14 cellular contexts compared by ENCODE assay signal in genomic region chr22:31104869-31105268, GRCh38. TPM values are rescaled to one million over a fixed set of nuclear protein-coding genes. Genes with fewer than 3 reads are reported as not detected.
DNase-seq lines count a peak whose midpoint lies in the region; ATAC-seq and TF ChIP-seq lines count a peak whose summit lies in the region.
"Had no signal": no experiment of that assay in that cellular context is flagged by ENCODE, and none has a peak within 500 bp of the region (broad histone marks: within the 10 kb centered on the region; RNA-seq: fewer than 3 reads in every experiment).

No MANE protein-coding gene starts in this region.

- WGBS in H9 (ENCODE audit: extremely low coverage, insufficient read length, low lambda C conversion rate): no CpG with 5 or more reads among the region's 35 CpGs
- WGBS in mammary epithelial cell (ENCODE audit: low coverage, missing lambda C conversion rate): 43% methylated on average over 14 of the region's 35 CpGs
- WGBS in spleen, 5 donors: 36 to 80% (median 63%) methylated on average over 16 to 35 of the region's 35 CpGs

- no peak overlapping the region for H2AK5ac ChIP-seq in H9 (ENCODE audit: insufficient read length, low read length)

- no peak overlapping the region for H2BK15ac ChIP-seq in H9 (ENCODE audit: low read depth, low read length)

- no TSS peak for BruUV-seq in mammary epithelial cell (replicated peaks; lab: Mats Ljungman, UMichigan)

- H3K18ac ChIP-seq in H9 (ENCODE audit: insufficient read length, low read depth, low read length): no peak overlapping the region

- no peaks in the 10 kb centered on the region for H3K9me3 ChIP-seq in H9 (ENCODE audit: control insufficient read depth, low read depth, low read length)
- H3K9me3 ChIP-seq in mammary epithelial cell (replicated peaks; ENCODE audit: insufficient read depth, low read length): no peaks in the 10 kb centered on the region
- no peaks in the 10 kb centered on the region for H3K9me3 ChIP-seq in spleen

- dilution Hi-C loops in mammary epithelial cell (cut with HindIII; ENCODE audit: low sequenced_read_pairs): no loop called here

- H3K4me2 ChIP-seq in H9 (ENCODE audit: insufficient read depth, insufficient read length, low read length): peak overlapping the region; percentile 0
- H3K4me2 ChIP-seq in mammary epithelial cell (ENCODE audit: insufficient read depth, low read depth, low read length): no peak overlapping the region

- no peak overlapping the region for H3K56ac ChIP-seq in H9 (ENCODE audit: insufficient read length, low read depth, low read length)

- H3K9me3 Mint-ChIP-seq in H9: 0 out of 5 replicates have a peak, but pooled peaks cover 0 to 2% of the 10 kb centered on the region in 2 experiments
- H3K9me3 Mint-ChIP-seq in effector memory CD8-positive, alpha-beta T cell: no peaks in the 10 kb centered on the region

- H3K14ac ChIP-seq in H9 (ENCODE audit: insufficient read depth, low read length): no peak overlapping the region

- H3K27me3 Mint-ChIP-seq in H9 (ENCODE audit: low read depth): peaks cover 27% of the 10 kb centered on the region
- no peaks in the 10 kb centered on the region for H3K27me3 Mint-ChIP-seq in effector memory CD8-positive, alpha-beta T cell

- H2BK120ac ChIP-seq in H9 (ENCODE audit: low read depth, low read length, poor library complexity, severe bottlenecking): no peak overlapping the region

- H3K4me3 Mint-ChIP-seq in H9: no peak overlapping the region
- H3K4me3 Mint-ChIP-seq in effector memory CD8-positive, alpha-beta T cell: no peak overlapping the region

- intact Hi-C loops in mammary epithelial cell (cut with micrococcal nuclease): loop anchor here (5.0 kb wide), 2 partner anchors 107 to 297 kb away; partner anchors contain the start of gene LIMK2
- intact Hi-C loops in spleen (cut with DNase I; ENCODE audit: low total_unique reads): no loop called here

- no peak overlapping the region for H3K27ac Mint-ChIP-seq in H9
- no peak overlapping the region for H3K27ac Mint-ChIP-seq in effector memory CD8-positive, alpha-beta T cell

- H4K8ac ChIP-seq in H9 (replicated peaks; ENCODE audit: insufficient read length, low read depth, low read length): no peak overlapping the region

- CTCF ChIA-PET in mammary epithelial cell (lab: Charles Lee; ENCODE audit: low non-redundant PET): no interaction called here

- DNase-seq in H9 (peak; percentile 90), mammary epithelial cell (no peak), iPS-NIHi7 (ENCODE audit: extremely low spot score) (peak; percentile 87), spleen (peak; percentile 69), left lobe of liver (ENCODE audit: low spot score) (no peak), NOMO-1 (lab: John Stamatoyannopoulos, UW; ENCODE audit: unreplicated experiment in 2 of 2) (no peak), NCI-H2107 (lab: John Stamatoyannopoulos, UW) (no peak)
- no peak for DNase-seq in effector memory CD8-positive, alpha-beta T cell
- DNase-seq: activated naive CD4-positive, alpha-beta T cell treated with anti-CD3 and anti-CD28 coated beads, Interleukin-2, amount 50 U/mL, for 16 hours; DMS79; NCI-H2081; SHP77 had no signal

- H3K79me2 ChIP-seq in H9 (ENCODE audit: insufficient read depth, low read length) (no peaks in the 10 kb centered on the region), mammary epithelial cell (ENCODE audit: insufficient read depth, low read length) (no peaks in the 10 kb centered on the region)

- no peaks in the 10 kb centered on the region for H3K79me1 ChIP-seq in H9 (ENCODE audit: insufficient read depth, low read depth, low read length, poor library complexity, severe bottlenecking)

- peaks cover 12 to 30% of the 10 kb centered on the region in 2 experiments for H3K4me1 Mint-ChIP-seq in H9
- peaks cover 22 to 23% of the 10 kb centered on the region in 2 donors for H3K4me1 Mint-ChIP-seq in effector memory CD8-positive, alpha-beta T cell (ENCODE audit: low read depth in 2 of 2)

- H3K27ac ChIP-seq in H9 (ENCODE audit: insufficient read length, low read depth, low read length): no peak overlapping the region
- H3K27ac ChIP-seq in mammary epithelial cell (ENCODE audit: insufficient read depth, low read depth, low read length): no peak overlapping the region
- peak overlapping the region in 4 of 8 donors; percentile 1 to 87 (median 49) for H3K27ac ChIP-seq in spleen

- H3K27me3 ChIP-seq in H9 (ENCODE audit: insufficient read depth, low read length) (peaks cover 12% of the 10 kb centered on the region; the same call in 1 of the 2 replicates), mammary epithelial cell (ENCODE audit: insufficient read depth, low read length) (no peaks in the 10 kb centered on the region), spleen (replicated peaks in 1 of 7) (no peaks in the 10 kb centered on the region)

- H3K9ac ChIP-seq in H9 (ENCODE audit: extremely low read depth, insufficient read length, low read length): no peak overlapping the region
- H3K9ac ChIP-seq in mammary epithelial cell (ENCODE audit: insufficient read depth, low read length): no peak overlapping the region

- no peak overlapping the region for H4K91ac ChIP-seq in H9 (ENCODE audit: insufficient read length, low read depth, low read length)

- no peak overlapping the region for H3T11ph ChIP-seq in H9 (ENCODE audit: low read length)

- no peak overlapping the region for H2BK5ac ChIP-seq in H9 (ENCODE audit: insufficient read length, low read length)

- H4K5ac ChIP-seq in H9 (ENCODE audit: insufficient read length, low read depth, low read length): no peak overlapping the region

- H3K23ac ChIP-seq in H9 (ENCODE audit: insufficient read length, low read depth, low read length): no peak overlapping the region

- TF ChIP-seq CTCF in H9 (conservative IDR thresholded peaks at IDR 0.05) (peak; percentile 95), mammary epithelial cell (conservative IDR thresholded peaks at IDR 0.05 in 1 of 2, IDR thresholded peaks at IDR 0.05 in 1 of 2; ENCODE audit: extremely low read depth in 1 of 2, insufficient read depth in 1 of 2, low read depth in 1 of 2, low read length in 2 of 2) (peak; percentile 20 to 41), spleen (IDR thresholded peaks at IDR 0.05 in 8 of 11, conservative IDR thresholded peaks at IDR 0.05 in 3 of 11) (peak in 3 of 11 experiments; percentile 8 to 20 (median 19))

- H3K4me1 ChIP-seq in H9 (ENCODE audit: insufficient read depth, low read length) (no peaks in the 10 kb centered on the region), mammary epithelial cell (ENCODE audit: insufficient read depth, low read length) (peaks cover 7% of the 10 kb centered on the region), spleen (peaks cover 5 to 37% (median 28%) of the 10 kb centered on the region in 6 donors)

- no peak overlapping the region for H2BK20ac ChIP-seq in H9 (ENCODE audit: low read depth, low read length, poor library complexity, severe bottlenecking)

- no peak for TF ChIP-seq POLR2A in spleen (IDR thresholded peaks at IDR 0.05)

- H3K4ac ChIP-seq in H9 (ENCODE audit: low read depth, low read length): no peak overlapping the region

- H3K36me3 ChIP-seq in mammary epithelial cell (ENCODE audit: insufficient read depth, low read length): peaks cover 13% of the 10 kb centered on the region
- peaks cover 0 to 53% (median 12%) of the 10 kb centered on the region in 6 donors for H3K36me3 ChIP-seq in spleen

- no peak overlapping the region for H2BK12ac ChIP-seq in H9 (ENCODE audit: insufficient read length, low read depth, low read length)

- no peak overlapping the region for H2AFZ ChIP-seq in H9 (ENCODE audit: low read length)
- no peak overlapping the region for H2AFZ ChIP-seq in mammary epithelial cell (ENCODE audit: low read depth, low read length)

- H4K20me1 ChIP-seq in H9 (ENCODE audit: control insufficient read depth, insufficient read depth, insufficient read length) (no peaks in the 10 kb centered on the region), mammary epithelial cell (ENCODE audit: insufficient read depth, low read length) (no peaks in the 10 kb centered on the region)

- peaks cover 8% of the 10 kb centered on the region for H3K23me2 ChIP-seq in H9 (ENCODE audit: insufficient read length, low read depth, low read length, poor library complexity, severe bottlenecking)

- H3K36me3 Mint-ChIP-seq in H9 (ENCODE audit: insufficient read depth in 1 of 3, low read depth in 3 of 3): peaks cover 0 to 1% (median 0%) of the 10 kb centered on the region in 3 experiments; a peak in 2 of 7 replicates
- H3K36me3 Mint-ChIP-seq in effector memory CD8-positive, alpha-beta T cell (ENCODE audit: insufficient read depth): peaks cover 11% of the 10 kb centered on the region

- ATAC-seq in effector memory CD8-positive, alpha-beta T cell (replicated peaks): no peak
- no peak for ATAC-seq in left lobe of liver

- H3K4me3 ChIP-seq in mammary epithelial cell (replicated peaks in 1 of 3; ENCODE audit: insufficient read depth in 1 of 3, low read depth in 2 of 3, low read length in 3 of 3) (no peak overlapping the region), spleen (peak overlapping the region in 1 of 8 donors; percentile 78)

- in situ Hi-C loops in mammary epithelial cell (cut with MboI; ENCODE audit: low sequenced_read_pairs in 2 of 2): no loop called here

RNA-seq across cellular contexts. Expression of gene SELENOM, which starts 2.5 kb away (rescaled TPM):
- 18.6 and 20.1 TPM in 2 replicates for total RNA-seq in H9 (2021)
- total RNA-seq in mammary epithelial cell: 10 to 100 TPM; 24.6 to 38.7 TPM
- polyA plus RNA-seq in mammary epithelial cell: 21.8 TPM
- 4.7 TPM for polyA minus RNA-seq in mammary epithelial cell
- 10 to 100 TPM; 47.0 to 74.4 (median 66.7) TPM for total RNA-seq in spleen
- polyA plus RNA-seq in spleen: 100 to 1,000 TPM; 119 to 151 (median 138) TPM
- 7.0 TPM for total RNA-seq in left lobe of liver

RNA-seq across cellular contexts. Expression of gene INPP5J, which starts 17.9 kb away (rescaled TPM):
- total RNA-seq in H9 (2021) (4.7 and 4.9 TPM in 2 replicates), mammary epithelial cell (1 to 10 TPM in 1 of 2 donors, under 1 TPM in 1; 0.50 to 2.7 TPM), spleen (under 1 TPM in 5 of 7 donors, not detected in 2; 0.23 to 0.87 (median 0.60) TPM), left lobe of liver (0.25 TPM)
- polyA plus RNA-seq in mammary epithelial cell (0.37 TPM), spleen (under 1 TPM; 0.14 to 0.51 (median 0.33) TPM)
- 2.4 TPM for polyA minus RNA-seq in mammary epithelial cell

RNA-seq across cellular contexts. Expression of gene SMTN, which starts 23.8 kb away (rescaled TPM):
- total RNA-seq in H9 (2021) (21.1 and 23.4 TPM in 2 replicates), mammary epithelial cell (100 to 1,000 TPM in 1 of 2 donors, 10 to 100 TPM in 1; 79.9 to 363 TPM), spleen (100 to 1,000 TPM; 124 to 230 (median 159) TPM), left lobe of liver (20.9 TPM)
- polyA plus RNA-seq in mammary epithelial cell (138 TPM), spleen (10 to 100 TPM; 21.2 to 88.9 (median 47.0) TPM)
- 148 TPM for polyA minus RNA-seq in mammary epithelial cell

RNA-seq across cellular contexts. Expression of gene PLA2G3, which starts 35.4 kb away (rescaled TPM):
- 8.2 and 8.3 TPM in 2 replicates for total RNA-seq in H9 (2021)
- not detected for total RNA-seq in mammary epithelial cell
- polyA plus RNA-seq in mammary epithelial cell: not detected
- polyA minus RNA-seq in mammary epithelial cell: not detected
- total RNA-seq in spleen: not detected
- polyA plus RNA-seq in spleen: not detected
- not detected for total RNA-seq in left lobe of liver
- total RNA-seq: HT-29, lung microvascular endothelial cell had no signal

RNA-seq across cellular contexts. Expression of gene RNF185, which starts 55.1 kb away (rescaled TPM):
- 21.3 and 24.3 TPM in 2 replicates for total RNA-seq in H9 (2021)
- total RNA-seq in mammary epithelial cell: 10 to 100 TPM; 29.2 to 47.3 TPM
- polyA plus RNA-seq in mammary epithelial cell: 26.3 TPM
- 18.2 TPM for polyA minus RNA-seq in mammary epithelial cell
- 10 to 100 TPM; 22.6 to 28.5 (median 25.7) TPM for total RNA-seq in spleen
- 10 to 100 TPM; 12.4 to 19.3 (median 12.5) TPM for polyA plus RNA-seq in spleen
- total RNA-seq in left lobe of liver: 33.5 TPM

Comparison
In these comparisons a context has a peak if more than half of its experiments do, and no peak if none do; other contexts are left out.
1. DNase-seq: peak in H9 (single experiment), iPS-NIHi7 (single experiment) and spleen (single experiment); none in mammary epithelial cell (single experiment), effector memory CD8-positive, alpha-beta T cell (0 of 3), left lobe of liver (single experiment), NOMO-1 (0 of 2) and NCI-H2107 (single experiment).